In the genomic region with DNA sequence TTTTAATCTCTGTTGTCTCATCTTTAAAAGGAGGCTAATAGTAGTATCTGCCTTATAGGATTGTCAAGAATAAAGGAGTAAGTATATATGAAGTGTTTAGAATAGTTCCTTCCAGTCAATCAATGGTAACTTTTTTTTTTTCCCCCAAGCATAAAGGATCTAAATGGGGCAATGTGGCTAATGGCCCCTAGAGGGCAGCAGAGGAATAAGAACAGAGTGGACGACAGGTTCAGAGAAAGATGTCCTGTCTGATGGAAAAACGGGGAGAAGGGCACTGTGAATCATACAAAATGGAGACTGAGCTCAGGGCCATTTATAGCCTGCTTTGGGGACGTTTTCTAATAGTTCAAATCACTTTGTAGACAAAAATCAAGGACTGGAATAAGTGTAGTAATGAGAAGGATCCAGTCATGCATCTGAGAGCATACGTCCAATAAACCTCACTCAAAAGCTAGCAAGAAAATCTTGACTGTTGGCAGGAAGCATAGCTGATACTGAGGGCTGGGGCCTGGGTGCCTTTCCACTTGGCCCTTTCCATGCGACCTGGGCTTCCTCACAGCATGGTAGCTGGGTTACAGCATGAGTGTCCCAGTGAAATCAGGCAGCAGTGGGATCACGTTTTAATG, we compare ENCODE assay signal across 2 cellular contexts.
TF ChIP-seq lines count a peak whose summit lies in the region.

No MANE protein-coding gene starts in this region.

TF ChIP-seq in GM23338, 12 proteins besides CTCF, POLR2A, EP300 and RAD21 (continued from another document):
- TF ChIP-seq, protein P1, sequence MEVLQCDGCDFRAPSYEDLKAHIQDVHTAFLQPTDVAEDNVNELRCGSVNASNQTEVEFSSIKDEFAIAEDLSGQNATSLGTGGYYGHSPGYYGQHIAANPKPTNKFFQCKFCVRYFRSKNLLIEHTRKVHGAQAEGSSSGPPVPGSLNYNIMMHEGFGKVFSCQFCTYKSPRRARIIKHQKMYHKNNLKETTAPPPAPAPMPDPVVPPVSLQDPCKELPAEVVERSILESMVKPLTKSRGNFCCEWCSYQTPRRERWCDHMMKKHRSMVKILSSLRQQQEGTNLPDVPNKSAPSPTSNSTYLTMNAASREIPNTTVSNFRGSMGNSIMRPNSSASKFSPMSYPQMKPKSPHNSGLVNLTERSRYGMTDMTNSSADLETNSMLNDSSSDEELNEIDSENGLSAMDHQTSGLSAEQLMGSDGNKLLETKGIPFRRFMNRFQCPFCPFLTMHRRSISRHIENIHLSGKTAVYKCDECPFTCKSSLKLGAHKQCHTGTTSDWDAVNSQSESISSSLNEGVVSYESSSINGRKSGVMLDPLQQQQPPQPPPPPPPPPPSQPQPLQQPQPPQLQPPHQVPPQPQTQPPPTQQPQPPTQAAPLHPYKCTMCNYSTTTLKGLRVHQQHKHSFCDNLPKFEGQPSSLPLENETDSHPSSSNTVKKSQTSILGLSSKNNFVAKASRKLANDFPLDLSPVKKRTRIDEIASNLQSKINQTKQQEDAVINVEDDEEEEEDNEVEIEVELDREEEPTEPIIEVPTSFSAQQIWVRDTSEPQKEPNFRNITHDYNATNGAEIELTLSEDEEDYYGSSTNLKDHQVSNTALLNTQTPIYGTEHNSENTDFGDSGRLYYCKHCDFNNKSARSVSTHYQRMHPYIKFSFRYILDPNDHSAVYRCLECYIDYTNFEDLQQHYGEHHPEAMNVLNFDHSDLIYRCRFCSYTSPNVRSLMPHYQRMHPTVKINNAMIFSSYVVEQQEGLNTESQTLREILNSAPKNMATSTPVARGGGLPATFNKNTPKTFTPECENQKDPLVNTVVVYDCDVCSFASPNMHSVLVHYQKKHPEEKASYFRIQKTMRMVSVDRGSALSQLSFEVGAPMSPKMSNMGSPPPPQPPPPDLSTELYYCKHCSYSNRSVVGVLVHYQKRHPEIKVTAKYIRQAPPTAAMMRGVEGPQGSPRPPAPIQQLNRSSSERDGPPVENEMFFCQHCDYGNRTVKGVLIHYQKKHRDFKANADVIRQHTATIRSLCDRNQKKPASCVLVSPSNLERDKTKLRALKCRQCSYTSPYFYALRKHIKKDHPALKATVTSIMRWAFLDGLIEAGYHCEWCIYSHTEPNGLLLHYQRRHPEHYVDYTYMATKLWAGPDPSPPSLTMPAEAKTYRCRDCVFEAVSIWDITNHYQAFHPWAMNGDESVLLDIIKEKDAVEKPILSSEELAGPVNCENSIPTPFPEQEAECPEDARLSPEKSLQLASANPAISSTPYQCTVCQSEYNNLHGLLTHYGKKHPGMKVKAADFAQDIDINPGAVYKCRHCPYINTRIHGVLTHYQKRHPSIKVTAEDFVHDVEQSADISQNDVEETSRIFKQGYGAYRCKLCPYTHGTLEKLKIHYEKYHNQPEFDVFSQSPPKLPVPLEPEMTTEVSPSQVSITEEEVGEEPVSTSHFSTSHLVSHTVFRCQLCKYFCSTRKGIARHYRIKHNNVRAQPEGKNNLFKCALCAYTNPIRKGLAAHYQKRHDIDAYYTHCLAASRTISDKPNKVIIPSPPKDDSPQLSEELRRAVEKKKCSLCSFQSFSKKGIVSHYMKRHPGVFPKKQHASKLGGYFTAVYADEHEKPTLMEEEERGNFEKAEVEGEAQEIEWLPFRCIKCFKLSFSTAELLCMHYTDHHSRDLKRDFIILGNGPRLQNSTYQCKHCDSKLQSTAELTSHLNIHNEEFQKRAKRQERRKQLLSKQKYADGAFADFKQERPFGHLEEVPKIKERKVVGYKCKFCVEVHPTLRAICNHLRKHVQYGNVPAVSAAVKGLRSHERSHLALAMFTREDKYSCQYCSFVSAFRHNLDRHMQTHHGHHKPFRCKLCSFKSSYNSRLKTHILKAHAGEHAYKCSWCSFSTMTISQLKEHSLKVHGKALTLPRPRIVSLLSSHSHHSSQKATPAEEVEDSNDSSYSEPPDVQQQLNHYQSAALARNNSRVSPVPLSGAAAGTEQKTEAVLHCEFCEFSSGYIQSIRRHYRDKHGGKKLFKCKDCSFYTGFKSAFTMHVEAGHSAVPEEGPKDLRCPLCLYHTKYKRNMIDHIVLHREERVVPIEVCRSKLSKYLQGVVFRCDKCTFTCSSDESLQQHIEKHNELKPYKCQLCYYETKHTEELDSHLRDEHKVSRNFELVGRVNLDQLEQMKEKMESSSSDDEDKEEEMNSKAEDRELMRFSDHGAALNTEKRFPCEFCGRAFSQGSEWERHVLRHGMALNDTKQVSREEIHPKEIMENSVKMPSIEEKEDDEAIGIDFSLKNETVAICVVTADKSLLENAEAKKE (CRISPR knock-in tag; IDR thresholded peaks at IDR 0.05), result no peak
- TF ChIP-seq EZH2 (IDR thresholded peaks at IDR 0.05; ENCODE audit: low read depth, unreplicated experiment) (no peak), STAT1 (IDR thresholded peaks at IDR 0.05; ENCODE audit: unreplicated experiment) (no peak), EZH2phosphoT487 (IDR thresholded peaks at IDR 0.05; ENCODE audit: unreplicated experiment) (no peak), JUNB (IDR thresholded peaks at IDR 0.05; ENCODE audit: unreplicated experiment) (no peak)
- TF ChIP-seq, protein P2, sequence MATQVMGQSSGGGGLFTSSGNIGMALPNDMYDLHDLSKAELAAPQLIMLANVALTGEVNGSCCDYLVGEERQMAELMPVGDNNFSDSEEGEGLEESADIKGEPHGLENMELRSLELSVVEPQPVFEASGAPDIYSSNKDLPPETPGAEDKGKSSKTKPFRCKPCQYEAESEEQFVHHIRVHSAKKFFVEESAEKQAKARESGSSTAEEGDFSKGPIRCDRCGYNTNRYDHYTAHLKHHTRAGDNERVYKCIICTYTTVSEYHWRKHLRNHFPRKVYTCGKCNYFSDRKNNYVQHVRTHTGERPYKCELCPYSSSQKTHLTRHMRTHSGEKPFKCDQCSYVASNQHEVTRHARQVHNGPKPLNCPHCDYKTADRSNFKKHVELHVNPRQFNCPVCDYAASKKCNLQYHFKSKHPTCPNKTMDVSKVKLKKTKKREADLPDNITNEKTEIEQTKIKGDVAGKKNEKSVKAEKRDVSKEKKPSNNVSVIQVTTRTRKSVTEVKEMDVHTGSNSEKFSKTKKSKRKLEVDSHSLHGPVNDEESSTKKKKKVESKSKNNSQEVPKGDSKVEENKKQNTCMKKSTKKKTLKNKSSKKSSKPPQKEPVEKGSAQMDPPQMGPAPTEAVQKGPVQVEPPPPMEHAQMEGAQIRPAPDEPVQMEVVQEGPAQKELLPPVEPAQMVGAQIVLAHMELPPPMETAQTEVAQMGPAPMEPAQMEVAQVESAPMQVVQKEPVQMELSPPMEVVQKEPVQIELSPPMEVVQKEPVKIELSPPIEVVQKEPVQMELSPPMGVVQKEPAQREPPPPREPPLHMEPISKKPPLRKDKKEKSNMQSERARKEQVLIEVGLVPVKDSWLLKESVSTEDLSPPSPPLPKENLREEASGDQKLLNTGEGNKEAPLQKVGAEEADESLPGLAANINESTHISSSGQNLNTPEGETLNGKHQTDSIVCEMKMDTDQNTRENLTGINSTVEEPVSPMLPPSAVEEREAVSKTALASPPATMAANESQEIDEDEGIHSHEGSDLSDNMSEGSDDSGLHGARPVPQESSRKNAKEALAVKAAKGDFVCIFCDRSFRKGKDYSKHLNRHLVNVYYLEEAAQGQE (IDR thresholded peaks at IDR 0.05; ENCODE audit: unreplicated experiment), result no peak

TF ChIP-seq in SK-N-SH treated with all-trans-retinoic acid at 6 μM for 48 hours, 23 proteins besides CTCF, POLR2A, EP300 and RAD21 (continued from another document):
- TF ChIP-seq, protein P3, sequence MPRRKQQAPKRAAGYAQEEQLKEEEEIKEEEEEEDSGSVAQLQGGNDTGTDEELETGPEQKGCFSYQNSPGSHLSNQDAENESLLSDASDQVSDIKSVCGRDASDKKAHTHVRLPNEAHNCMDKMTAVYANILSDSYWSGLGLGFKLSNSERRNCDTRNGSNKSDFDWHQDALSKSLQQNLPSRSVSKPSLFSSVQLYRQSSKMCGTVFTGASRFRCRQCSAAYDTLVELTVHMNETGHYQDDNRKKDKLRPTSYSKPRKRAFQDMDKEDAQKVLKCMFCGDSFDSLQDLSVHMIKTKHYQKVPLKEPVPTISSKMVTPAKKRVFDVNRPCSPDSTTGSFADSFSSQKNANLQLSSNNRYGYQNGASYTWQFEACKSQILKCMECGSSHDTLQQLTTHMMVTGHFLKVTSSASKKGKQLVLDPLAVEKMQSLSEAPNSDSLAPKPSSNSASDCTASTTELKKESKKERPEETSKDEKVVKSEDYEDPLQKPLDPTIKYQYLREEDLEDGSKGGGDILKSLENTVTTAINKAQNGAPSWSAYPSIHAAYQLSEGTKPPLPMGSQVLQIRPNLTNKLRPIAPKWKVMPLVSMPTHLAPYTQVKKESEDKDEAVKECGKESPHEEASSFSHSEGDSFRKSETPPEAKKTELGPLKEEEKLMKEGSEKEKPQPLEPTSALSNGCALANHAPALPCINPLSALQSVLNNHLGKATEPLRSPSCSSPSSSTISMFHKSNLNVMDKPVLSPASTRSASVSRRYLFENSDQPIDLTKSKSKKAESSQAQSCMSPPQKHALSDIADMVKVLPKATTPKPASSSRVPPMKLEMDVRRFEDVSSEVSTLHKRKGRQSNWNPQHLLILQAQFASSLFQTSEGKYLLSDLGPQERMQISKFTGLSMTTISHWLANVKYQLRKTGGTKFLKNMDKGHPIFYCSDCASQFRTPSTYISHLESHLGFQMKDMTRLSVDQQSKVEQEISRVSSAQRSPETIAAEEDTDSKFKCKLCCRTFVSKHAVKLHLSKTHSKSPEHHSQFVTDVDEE (CRISPR knock-in tag; IDR thresholded peaks at IDR 0.05), result no peak
- TF ChIP-seq, protein P4, sequence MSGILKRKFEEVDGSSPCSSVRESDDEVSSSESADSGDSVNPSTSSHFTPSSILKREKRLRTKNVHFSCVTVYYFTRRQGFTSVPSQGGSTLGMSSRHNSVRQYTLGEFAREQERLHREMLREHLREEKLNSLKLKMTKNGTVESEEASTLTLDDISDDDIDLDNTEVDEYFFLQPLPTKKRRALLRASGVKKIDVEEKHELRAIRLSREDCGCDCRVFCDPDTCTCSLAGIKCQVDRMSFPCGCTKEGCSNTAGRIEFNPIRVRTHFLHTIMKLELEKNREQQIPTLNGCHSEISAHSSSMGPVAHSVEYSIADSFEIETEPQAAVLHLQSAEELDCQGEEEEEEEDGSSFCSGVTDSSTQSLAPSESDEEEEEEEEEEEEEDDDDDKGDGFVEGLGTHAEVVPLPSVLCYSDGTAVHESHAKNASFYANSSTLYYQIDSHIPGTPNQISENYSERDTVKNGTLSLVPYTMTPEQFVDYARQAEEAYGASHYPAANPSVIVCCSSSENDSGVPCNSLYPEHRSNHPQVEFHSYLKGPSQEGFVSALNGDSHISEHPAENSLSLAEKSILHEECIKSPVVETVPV (CRISPR knock-in tag; IDR thresholded peaks at IDR 0.05), result no peak
- TF ChIP-seq SNAI2 (CRISPR knock-in tag; IDR thresholded peaks at IDR 0.05), result no peak
- TF ChIP-seq, protein P5, sequence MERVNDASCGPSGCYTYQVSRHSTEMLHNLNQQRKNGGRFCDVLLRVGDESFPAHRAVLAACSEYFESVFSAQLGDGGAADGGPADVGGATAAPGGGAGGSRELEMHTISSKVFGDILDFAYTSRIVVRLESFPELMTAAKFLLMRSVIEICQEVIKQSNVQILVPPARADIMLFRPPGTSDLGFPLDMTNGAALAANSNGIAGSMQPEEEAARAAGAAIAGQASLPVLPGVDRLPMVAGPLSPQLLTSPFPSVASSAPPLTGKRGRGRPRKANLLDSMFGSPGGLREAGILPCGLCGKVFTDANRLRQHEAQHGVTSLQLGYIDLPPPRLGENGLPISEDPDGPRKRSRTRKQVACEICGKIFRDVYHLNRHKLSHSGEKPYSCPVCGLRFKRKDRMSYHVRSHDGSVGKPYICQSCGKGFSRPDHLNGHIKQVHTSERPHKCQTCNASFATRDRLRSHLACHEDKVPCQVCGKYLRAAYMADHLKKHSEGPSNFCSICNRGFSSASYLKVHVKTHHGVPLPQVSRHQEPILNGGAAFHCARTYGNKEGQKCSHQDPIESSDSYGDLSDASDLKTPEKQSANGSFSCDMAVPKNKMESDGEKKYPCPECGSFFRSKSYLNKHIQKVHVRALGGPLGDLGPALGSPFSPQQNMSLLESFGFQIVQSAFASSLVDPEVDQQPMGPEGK (CRISPR knock-in tag; IDR thresholded peaks at IDR 0.05; ENCODE audit: borderline replicate concordance), result no peak
TF ChIP-seq in SK-N-SH treated with all-trans-retinoic acid at 6 μM for 48 hours: peak in this region for 0.
